1 cellular context compared by ENCODE assay signal in genomic region chr17:75822119-75822799, GRCh38.
A peak's percentile ranks its signal among the peaks of the same experiment; 100 is the strongest.
TF ChIP-seq lines count a peak whose summit lies in the region.

No MANE protein-coding gene starts in this region.

TF ChIP-seq in GM12878, 131 proteins besides CTCF, POLR2A, EP300 and RAD21:
- TF ChIP-seq PKNOX1 (IDR thresholded peaks at IDR 0.05) (peak; percentile 82), ZNF207 (IDR thresholded peaks at IDR 0.05; ENCODE audit: borderline replicate concordance) (no peak), PBX3 (IDR thresholded peaks at IDR 0.05; ENCODE audit: insufficient replicate concordance, low read depth, low read length) (peak; percentile 37), TCF3 (IDR thresholded peaks at IDR 0.05; ENCODE audit: borderline replicate concordance, insufficient read depth, low read depth, low read length) (no peak), ASH2L (IDR thresholded peaks at IDR 0.05; ENCODE audit: borderline replicate concordance, low read depth) (no peak)
TF ChIP-seq in GM12878: peak in this region for 2.
